ENCODE assay signal across 1 cellular context in genomic region chr18:9842446-9842845, GRCh38.
TF ChIP-seq lines count a peak whose summit lies in the region.

No MANE protein-coding gene starts in this region.

TF ChIP-seq in HepG2, 621 proteins besides CTCF, POLR2A, EP300 and RAD21:
- TF ChIP-seq, protein P1, sequence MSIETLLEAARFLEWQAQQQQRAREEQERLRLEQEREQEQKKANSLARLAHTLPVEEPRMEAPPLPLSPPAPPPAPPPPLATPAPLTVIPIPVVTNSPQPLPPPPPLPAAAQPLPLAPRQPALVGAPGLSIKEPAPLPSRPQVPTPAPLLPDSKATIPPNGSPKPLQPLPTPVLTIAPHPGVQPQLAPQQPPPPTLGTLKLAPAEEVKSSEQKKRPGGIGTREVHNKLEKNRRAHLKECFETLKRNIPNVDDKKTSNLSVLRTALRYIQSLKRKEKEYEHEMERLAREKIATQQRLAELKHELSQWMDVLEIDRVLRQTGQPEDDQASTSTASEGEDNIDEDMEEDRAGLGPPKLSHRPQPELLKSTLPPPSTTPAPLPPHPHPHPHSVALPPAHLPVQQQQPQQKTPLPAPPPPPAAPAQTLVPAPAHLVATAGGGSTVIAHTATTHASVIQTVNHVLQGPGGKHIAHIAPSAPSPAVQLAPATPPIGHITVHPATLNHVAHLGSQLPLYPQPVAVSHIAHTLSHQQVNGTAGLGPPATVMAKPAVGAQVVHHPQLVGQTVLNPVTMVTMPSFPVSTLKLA (IDR thresholded peaks at IDR 0.05): peak; percentile 29; the same call in 1 of the 2 replicates
- no peak for TF ChIP-seq GTF2F1 (IDR thresholded peaks at IDR 0.05; ENCODE audit: low read length)
